ENCODE assay signal across 27 cellular contexts in genomic region chr9:118028225-118028624, GRCh38.
"Had no signal": no experiment of that assay in that cellular context is flagged by ENCODE, and none has a peak within 500 bp of the region (broad histone marks: within the 10 kb centered on the region; RNA-seq: fewer than 3 reads in every experiment).

No MANE protein-coding gene starts in this region.

- H3K27ac ChIP-seq: ascending aorta, breast epithelium, cardiac muscle cell, colonic mucosa, epithelial cell of prostate, esophagus squamous epithelium, gastroesophageal sphincter had no signal

- H3K27me3 ChIP-seq: ascending aorta, breast epithelium, cardiac muscle cell, colonic mucosa, esophagus squamous epithelium had no signal

- H3K4me1 ChIP-seq: ascending aorta, breast epithelium, colonic mucosa, esophagus squamous epithelium, gastroesophageal sphincter had no signal

- H3K4me3 ChIP-seq: ascending aorta, breast epithelium, cardiac muscle cell, colonic mucosa, esophagus squamous epithelium, gastroesophageal sphincter had no signal

- H3K36me3 ChIP-seq: ascending aorta, breast epithelium, cardiac muscle cell, colonic mucosa, esophagus squamous epithelium, gastroesophageal sphincter had no signal

- H3K9me3 ChIP-seq: ascending aorta, breast epithelium, colonic mucosa, esophagus squamous epithelium, gastroesophageal sphincter had no signal

- DNase-seq: activated CD4-positive, alpha-beta memory T cell treated with anti-CD3 and anti-CD28 coated beads, Interleukin-2, amount 10 ng/mL, durations not matched to agents 7 days and 5 days; activated CD4-positive, alpha-beta T cell treated with anti-CD3 and anti-CD28 coated beads for 1 hour; activated CD4-positive, alpha-beta T cell treated with anti-CD3 and anti-CD28 coated beads for 4 hours; activated CD4-positive, alpha-beta T cell treated with anti-CD3 and anti-CD28 coated beads, Interleukin-2, amount 10 ng/mL, durations not matched to agents 7 days and 5 days; activated CD4-positive, alpha-beta T cell treated with anti-CD3 and anti-CD28 coated beads, Interleukin-2, amount 50 U/mL, for 4 hours; activated CD4-positive, CD25-positive, alpha-beta regulatory T cell; activated CD8-positive, alpha-beta memory T cell treated with anti-CD3 and anti-CD28 coated beads, Interleukin-2, amount 50 U/mL, for 48 hours; activated gamma-delta T cell; activated naive CD4-positive, alpha-beta T cell; activated naive CD4-positive, alpha-beta T cell treated with anti-CD3 and anti-CD28 coated beads, Interleukin-2, amount 10 ng/mL, durations not matched to agents 7 days and 5 days; activated naive CD8-positive, alpha-beta T cell treated with anti-CD3 and anti-CD28 coated beads, Interleukin-2, amount 10 ng/mL, durations not matched to agents 7 days and 5 days; activated T-cell treated with anti-CD3 and anti-CD28 coated beads for 4 hours; activated T-cell treated with anti-CD3 and anti-CD28 coated beads, Interleukin-2, amount 50 U/mL, for 24 hours; activated T-cell treated with anti-CD3 and anti-CD28 coated beads, Interleukin-2, amount 50 U/mL, for 72 hours; central memory CD4-positive, alpha-beta T cell; cerebellar nuclear complex; colonic mucosa; effector CD8-positive, alpha-beta T cell; esophagus squamous epithelium; foreskin melanocyte; head of caudate nucleus; T-helper 2 cell had no signal
